ENCODE assay signal across 1 cellular context in genomic region chr4:48339642-48340041, GRCh38.
TF ChIP-seq lines count a peak whose summit lies in the region.

No MANE protein-coding gene starts in this region.

TF ChIP-seq in K562, 482 proteins besides CTCF, POLR2A, EP300 and RAD21:
- TF ChIP-seq ZNF589 (CRISPR knock-in tag; IDR thresholded peaks at IDR 0.05; ENCODE audit: low read depth) (0 out of 2 replicates have a peak, but pooled peaks have one; percentile 15), SNIP1 (IDR thresholded peaks at IDR 0.05; ENCODE audit: low read depth) (no peak)
- TF ChIP-seq, protein P1, sequence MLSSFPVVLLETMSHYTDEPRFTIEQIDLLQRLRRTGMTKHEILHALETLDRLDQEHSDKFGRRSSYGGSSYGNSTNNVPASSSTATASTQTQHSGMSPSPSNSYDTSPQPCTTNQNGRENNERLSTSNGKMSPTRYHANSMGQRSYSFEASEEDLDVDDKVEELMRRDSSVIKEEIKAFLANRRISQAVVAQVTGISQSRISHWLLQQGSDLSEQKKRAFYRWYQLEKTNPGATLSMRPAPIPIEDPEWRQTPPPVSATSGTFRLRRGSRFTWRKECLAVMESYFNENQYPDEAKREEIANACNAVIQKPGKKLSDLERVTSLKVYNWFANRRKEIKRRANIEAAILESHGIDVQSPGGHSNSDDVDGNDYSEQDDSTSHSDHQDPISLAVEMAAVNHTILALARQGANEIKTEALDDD (IDR thresholded peaks at IDR 0.05), result peak; percentile 76
TF ChIP-seq in K562: peak in this region for 2.
